2 cellular contexts compared by ENCODE assay signal in the genomic region with DNA sequence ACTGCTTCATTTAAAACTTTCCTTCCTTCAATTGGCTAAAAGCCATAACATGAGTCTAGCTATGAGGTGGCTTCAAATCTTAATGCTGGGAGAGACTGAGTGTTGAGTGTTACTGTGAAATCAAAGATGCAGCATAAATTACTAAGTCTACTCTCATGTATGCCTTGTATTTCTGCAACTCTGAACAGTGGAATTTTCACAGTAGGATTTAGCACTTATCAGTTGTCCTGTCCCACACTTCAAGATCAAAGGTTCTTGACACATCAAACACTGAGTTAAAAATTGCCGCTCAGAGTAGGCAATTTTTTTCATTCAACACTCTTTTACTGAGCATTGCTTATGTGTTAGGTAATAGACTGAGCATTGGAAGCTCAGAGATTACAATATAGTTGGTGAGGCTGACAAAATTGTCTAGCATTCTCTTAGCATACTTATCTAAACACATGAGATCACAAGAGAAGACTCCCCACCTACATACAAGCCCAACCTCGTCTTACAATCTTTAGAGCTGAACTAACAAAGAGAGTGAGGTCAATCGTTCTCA.
TF ChIP-seq lines count a peak whose summit lies in the region.

No MANE protein-coding gene starts in this region.

TF ChIP-seq in IMR-90, 13 proteins besides CTCF, POLR2A, EP300 and RAD21:
- TF ChIP-seq, protein P1, sequence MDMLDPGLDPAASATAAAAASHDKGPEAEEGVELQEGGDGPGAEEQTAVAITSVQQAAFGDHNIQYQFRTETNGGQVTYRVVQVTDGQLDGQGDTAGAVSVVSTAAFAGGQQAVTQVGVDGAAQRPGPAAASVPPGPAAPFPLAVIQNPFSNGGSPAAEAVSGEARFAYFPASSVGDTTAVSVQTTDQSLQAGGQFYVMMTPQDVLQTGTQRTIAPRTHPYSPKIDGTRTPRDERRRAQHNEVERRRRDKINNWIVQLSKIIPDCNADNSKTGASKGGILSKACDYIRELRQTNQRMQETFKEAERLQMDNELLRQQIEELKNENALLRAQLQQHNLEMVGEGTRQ (IDR thresholded peaks at IDR 0.05; ENCODE audit: low read depth, low read length) = no peak
- TF ChIP-seq MAZ (IDR thresholded peaks at IDR 0.05; ENCODE audit: borderline replicate concordance, low read depth, low read length) = no peak
- TF ChIP-seq MXI1 (IDR thresholded peaks at IDR 0.05; ENCODE audit: borderline replicate concordance, low read depth, low read length) = no peak
- peak; percentile 64; the same call in 1 of the 2 replicates for TF ChIP-seq CEBPB (IDR thresholded peaks at IDR 0.05; ENCODE audit: low read depth, low read length)

TF ChIP-seq in liver, 16 proteins besides CTCF, POLR2A, EP300 and RAD21:
- TF ChIP-seq HNF4A (conservative IDR thresholded peaks at IDR 0.05) (peak; percentile 9 to 66), YY1 (IDR thresholded peaks at IDR 0.05) (no peak), RXRA (IDR thresholded peaks at IDR 0.05) (peak in 1 of 2 donors; percentile 66)
